In genomic region chr3:195913382-195913781, GRCh38 we compare ENCODE assay signal across 25 cellular contexts. TPM values are rescaled to one million over a fixed set of nuclear protein-coding genes. Genes with fewer than 3 reads are reported as not detected.
DNase-seq lines count a peak whose midpoint lies in the region; TF ChIP-seq lines count a peak whose summit lies in the region.
"Had no signal": no experiment of that assay in that cellular context is flagged by ENCODE, and none has a peak within 500 bp of the region (broad histone marks: within the 10 kb centered on the region; RNA-seq: fewer than 3 reads in every experiment).

No MANE protein-coding gene starts in this region.

- peaks cover 10% of the 10 kb centered on the region for H3K27me3 Mint-ChIP-seq in IgD-negative memory B cell
- H3K27me3 Mint-ChIP-seq in endodermal cell (ENCODE audit: insufficient read depth): peaks cover 20% of the 10 kb centered on the region

- in situ Hi-C loops in brain microvascular endothelial cell (cut with HindIII; ENCODE audit: low pct_ligation_motif_present, low sequenced_read_pairs): no loop called here

- peaks cover 11% of the 10 kb centered on the region for H3K4me1 ChIP-seq in endodermal cell (ENCODE audit: control insufficient read depth, insufficient read depth, low read length)

- H3K9me3 Mint-ChIP-seq in IgD-negative memory B cell (no peaks in the 10 kb centered on the region), endodermal cell (no peaks in the 10 kb centered on the region)
- H3K9me3 Mint-ChIP-seq: activated T-cell treated with anti-CD3 and anti-CD28 coated beads, Interleukin-2, amount 50 U/mL, for 4 hours; CD4-positive, alpha-beta memory T cell; neural crest cell; stimulated activated naive B cell treated with anti-CD40 and anti-IgM and Interleukin-4, amounts not matched to agents 10 μg/mL and 1 μg/mL and 100 μg/mL, for 72 hours; T-cell had no signal

- H3K36me3 Mint-ChIP-seq in IgD-negative memory B cell (no peaks in the 10 kb centered on the region), endodermal cell (ENCODE audit: low read depth) (no peaks in the 10 kb centered on the region)
- H3K36me3 Mint-ChIP-seq: stimulated activated naive B cell treated with anti-CD40 and anti-IgM and Interleukin-4, amounts not matched to agents 10 μg/mL and 1 μg/mL and 100 μg/mL, for 72 hours; T-cell had no signal

- H3K4me1 Mint-ChIP-seq in IgD-negative memory B cell: peaks cover 5 to 6% (median 6%) of the 10 kb centered on the region in 3 donors
- peaks cover 30% of the 10 kb centered on the region for H3K4me1 Mint-ChIP-seq in endodermal cell

- H3K4me3 ChIP-seq in endodermal cell (ENCODE audit: low read length): no peak overlapping the region
- no peak overlapping the region for H3K4me3 ChIP-seq in brain microvascular endothelial cell (ENCODE audit: low read depth, low read length)
- H3K4me3 ChIP-seq: heart right ventricle, lung, uterus had no signal

- WGBS in endodermal cell (ENCODE audit: insufficient coverage in 1 of 2, insufficient read length in 1 of 2), 2 experiments: 91% methylated on average over 11 of the region's 11 CpGs

- TF ChIP-seq CTCF in endodermal cell (conservative IDR thresholded peaks at IDR 0.05) (no peak), brain microvascular endothelial cell (IDR thresholded peaks at IDR 0.05; ENCODE audit: low read depth, low read length, missing control alignments) (no peak)

- no peaks in the 10 kb centered on the region for H3K9me3 ChIP-seq in endodermal cell (ENCODE audit: control insufficient read depth, low read length)
- H3K9me3 ChIP-seq: heart right ventricle, uterus had no signal

- DNase-seq in NCI-H2107 treated with DMSO at 0.1 percent for 48 hours (lab: John Stamatoyannopoulos, UW; ENCODE audit: unreplicated experiment) (peak; percentile 53), NCI-H2107 (lab: John Stamatoyannopoulos, UW) (no peak), endodermal cell (peak; percentile 45), posterior vena cava (ENCODE audit: low spot score) (peak; percentile 73), LoVo (ENCODE audit: low spot score) (no peak), brain microvascular endothelial cell (no peak), putamen (ENCODE audit: low spot score) (no peak)
- DNase-seq: 8988T; activated naive CD4-positive, alpha-beta T cell treated with Interleukin-2 at 50 U/mL for 16 hours; activated T-cell treated with anti-CD3 and anti-CD28 coated beads, Interleukin-2, amount 50 U/mL, for 4 hours; CD4-positive, alpha-beta memory T cell; foreskin fibroblast; heart right ventricle; NCI-H1048; NCI-H187 treated with DMSO at 0.1 percent for 48 hours; NCI-H748 treated with DMSO at 0.1 percent for 48 hours; stimulated activated CD4-positive, alpha-beta T cell treated with anti-CD3 and anti-CD28 coated beads, Interleukin-15, amount 100 ng/mL, for 24 hours; stimulated activated naive B cell treated with anti-CD40 and anti-IgM and Interleukin-4, amounts not matched to agents 10 μg/mL and 1 μg/mL and 100 μg/mL, for 72 hours; T-cell; uterus had no signal

- intact Hi-C loops in posterior vena cava (cut with DNase I): loop anchor here in 1 of 2 donors (10.0 kb wide), 1 partner anchor 49 kb away; no protein-coding TSS in a partner anchor

- H3K27me3 ChIP-seq in endodermal cell (ENCODE audit: control insufficient read depth, insufficient read depth, low read length, poor library complexity, severe bottlenecking): no peaks in the 10 kb centered on the region
- peaks cover 2% of the 10 kb centered on the region for H3K27me3 ChIP-seq in brain microvascular endothelial cell (replicated peaks)
- H3K27me3 ChIP-seq: uterus had no signal

- H3K9ac ChIP-seq in endodermal cell (ENCODE audit: extremely low read depth, low read length, poor library complexity, severe bottlenecking): no peak overlapping the region

- H3K4me3 Mint-ChIP-seq in IgD-negative memory B cell: no peak overlapping the region
- no peak overlapping the region for H3K4me3 Mint-ChIP-seq in endodermal cell
- H3K4me3 Mint-ChIP-seq: activated T-cell treated with anti-CD3 and anti-CD28 coated beads, Interleukin-2, amount 50 U/mL, for 4 hours; CD4-positive, alpha-beta memory T cell; neural crest cell; stimulated activated naive B cell treated with anti-CD40 and anti-IgM and Interleukin-4, amounts not matched to agents 10 μg/mL and 1 μg/mL and 100 μg/mL, for 72 hours; T-cell had no signal

- H3K27ac Mint-ChIP-seq in IgD-negative memory B cell (peak overlapping the region in 2 of 3 donors; percentile 31 to 60), endodermal cell (peak overlapping the region; percentile 38)
- H3K27ac Mint-ChIP-seq: progenitor cell of endocrine pancreas; stimulated activated naive B cell treated with anti-CD40 and anti-IgM and Interleukin-4, amounts not matched to agents 10 μg/mL and 1 μg/mL and 100 μg/mL, for 72 hours; T-cell had no signal

- H3K27ac ChIP-seq in endodermal cell (ENCODE audit: low read depth, low read length) (no peak overlapping the region), brain microvascular endothelial cell (no peak overlapping the region)
- H3K27ac ChIP-seq: heart right ventricle, HL-60 had no signal

- H3K36me3 ChIP-seq in endodermal cell (ENCODE audit: control insufficient read depth, insufficient read depth, low read length) (no peaks in the 10 kb centered on the region), brain microvascular endothelial cell (replicated peaks) (no peaks in the 10 kb centered on the region)
- H3K36me3 ChIP-seq: heart right ventricle, uterus had no signal

RNA-seq across cellular contexts. Expression of gene TNK2, which starts 5.0 kb away (rescaled TPM):
- 6.1 TPM for polyA plus RNA-seq in IgD-negative memory B cell
- total RNA-seq in endodermal cell (10 to 100 TPM; 53.2 to 85.7 TPM), posterior vena cava (10 to 100 TPM; 24.3 to 34.1 TPM)
- polyA plus RNA-seq in endodermal cell (2013, experiment 1 of 2): 34.8 TPM
- 29.4 TPM for polyA plus RNA-seq in endodermal cell (2013, experiment 2 of 2)

Comparison
In these comparisons a context has a peak if more than half of its experiments do, and no peak if none do; other contexts are left out.
1. DNase-seq: peak in NCI-H2107 treated with DMSO at 0.1 percent for 48 hours (single experiment), endodermal cell (single experiment) and posterior vena cava (single experiment); none in NCI-H2107 (single experiment), LoVo (single experiment), brain microvascular endothelial cell (single experiment) and putamen (single experiment).